In genomic region chr2:134019871-134020270, GRCh38 we compare ENCODE assay signal across 17 cellular contexts.
A peak's percentile ranks its signal among the peaks of the same experiment; 100 is the strongest.
DNase-seq lines count a peak whose midpoint lies in the region; ATAC-seq and TF ChIP-seq lines count a peak whose summit lies in the region.
"Had no signal": no experiment of that assay in that cellular context is flagged by ENCODE, and none has a peak within 500 bp of the region (broad histone marks: within the 10 kb centered on the region; RNA-seq: fewer than 3 reads in every experiment).

No MANE protein-coding gene starts in this region.

- no TSS peak for BruUV-seq in IMR-90 (replicated peaks; lab: Mats Ljungman, UMichigan)

- dilution Hi-C loops in IMR-90 (cut with HindIII; ENCODE audit: low sequenced_read_pairs, unreplicated experiment) = no loop called here

- no peaks in the 10 kb centered on the region for H3K9me3 ChIP-seq in BLaER1 treated with 17β-estradiol and CSF1 and Interleukin-3, amounts not matched to agents 10 nM and 100 nM (replicated peaks in 1 of 11)
- H3K9me3 ChIP-seq in IMR-90 (ENCODE audit: control insufficient read depth, insufficient read depth, low read length) = no peaks in the 10 kb centered on the region

- no peak overlapping the region for H2BK5ac ChIP-seq in IMR-90 (ENCODE audit: low read depth, low read length, poor library complexity, severe bottlenecking)

- intact Hi-C loops in activated CD4-positive, alpha-beta T cell treated with anti-CD3 and anti-CD28 coated beads, Interleukin-2, amount 10 ng/mL, durations not matched to agents 24 days and 14 days (cut with micrococcal nuclease) = no loop called here
- intact Hi-C loops in activated CD4-positive, alpha-beta T cell treated with anti-CD3 and anti-CD28 coated beads for 36 hours (cut with DNase I, micrococcal nuclease) = no loop called here
- intact Hi-C loops in IMR-90 (cut with micrococcal nuclease) = loop anchor here (5.0 kb wide), 1 partner anchor 227 kb away; no protein-coding TSS in a partner anchor

- no peak overlapping the region for H2AK5ac ChIP-seq in IMR-90 (ENCODE audit: low read depth, low read length)

- H4K20me1 ChIP-seq in BLaER1 treated with 17β-estradiol and CSF1 and Interleukin-3, amounts not matched to agents 10 nM and 100 nM = no peaks in the 10 kb centered on the region; a peak in 1 of 22 replicates
- no peaks in the 10 kb centered on the region for H4K20me1 ChIP-seq in IMR-90 (ENCODE audit: insufficient read depth, low read length)

- no CpG with 5 or more reads among the region's 2 CpGs for WGBS in IMR-90 (ENCODE audit: extremely low coverage in 2 of 2, insufficient read length in 1 of 2), 2 experiments

- H3K14ac ChIP-seq in IMR-90 (replicated peaks; ENCODE audit: low read depth, low read length) = 0 out of 2 replicates have a peak overlapping the region, but pooled peaks have one; percentile 6

- no peak for TF ChIP-seq CTCF in IMR-90 (conservative IDR thresholded peaks at IDR 0.05; ENCODE audit: low read depth, low read length)
- no peak for TF ChIP-seq CTCF in type B pancreatic cell (conservative IDR thresholded peaks at IDR 0.05)

- CTCF ChIA-PET in activated CD4-positive, alpha-beta T cell treated with anti-CD3 and anti-CD28 coated beads for 36 hours (lab: Charles Lee) = no interaction called here
- CTCF ChIA-PET in IMR-90 (lab: Yijun Ruan, JAX) = no interaction called here

- peak overlapping the region; percentile 51; the same call in 1 of the 2 replicates for H3K18ac ChIP-seq in IMR-90 (ENCODE audit: low read depth, low read length)

- H3K4me1 ChIP-seq in BLaER1 treated with 17β-estradiol and CSF1 and Interleukin-3, amounts not matched to agents 10 nM and 100 nM = peaks cover 21 to 30% (median 23%) of the 10 kb centered on the region in 10 experiments
- peaks cover 10% of the 10 kb centered on the region for H3K4me1 ChIP-seq in IMR-90 (ENCODE audit: control insufficient read depth, insufficient read depth, low read length)

- in situ Hi-C loops in IMR-90 (cut with MboI; ENCODE audit: low sequenced_read_pairs) = no loop called here

- ATAC-seq in activated CD4-positive, alpha-beta T cell treated with anti-CD3 and anti-CD28 coated beads for 36 hours = no peak
- ATAC-seq in IMR-90 (ENCODE audit: low read depth) (no peak), memory B cell (ENCODE audit: low read depth) (no peak)
- ATAC-seq: K562 had no signal

- H3K27ac ChIP-seq in BLaER1 treated with 17β-estradiol and CSF1 and Interleukin-3, amounts not matched to agents 10 nM and 100 nM = no peak overlapping the region
- no peak overlapping the region for H3K27ac ChIP-seq in IMR-90 (ENCODE audit: insufficient read depth, low read length)
- H3K27ac ChIP-seq: HL-60 had no signal

- H3K9me3 Mint-ChIP-seq in activated CD4-positive, alpha-beta T cell treated with anti-CD3 and anti-CD28 coated beads, Interleukin-2, amount 10 ng/mL, durations not matched to agents 24 days and 14 days = no peaks in the 10 kb centered on the region
- H3K9me3 Mint-ChIP-seq in activated CD4-positive, alpha-beta T cell treated with anti-CD3 and anti-CD28 coated beads for 36 hours (ENCODE audit: low read depth) = no peaks in the 10 kb centered on the region
- no peaks in the 10 kb centered on the region for H3K9me3 Mint-ChIP-seq in memory B cell
- H3K9me3 Mint-ChIP-seq in type B pancreatic cell = no peaks in the 10 kb centered on the region
- H3K9me3 Mint-ChIP-seq: CD4-positive, alpha-beta memory T cell; HFFc6 had no signal

- no peak overlapping the region for H2BK120ac ChIP-seq in IMR-90 (ENCODE audit: low read depth, low read length)

- POLR2A ChIA-PET in activated CD4-positive, alpha-beta T cell treated with anti-CD3 and anti-CD28 coated beads for 36 hours (lab: Charles Lee) = no interaction called here
- POLR2A ChIA-PET in IMR-90 (lab: Charles Lee; ENCODE audit: unreplicated experiment) = no interaction called here

- H4K8ac ChIP-seq in IMR-90 (ENCODE audit: low read depth in 2 of 2, low read length in 2 of 2) = no peak overlapping the region

- H3K4me3 ChIP-seq in BLaER1 treated with 17β-estradiol and CSF1 and Interleukin-3, amounts not matched to agents 10 nM and 100 nM = no peak overlapping the region
- H3K4me3 ChIP-seq in IMR-90 (ENCODE audit: insufficient read depth, low read depth, low read length) = no peak overlapping the region
- H3K4me3 ChIP-seq: GM12878, K562 had no signal

- H3K27ac Mint-ChIP-seq in activated CD4-positive, alpha-beta T cell treated with anti-CD3 and anti-CD28 coated beads, Interleukin-2, amount 10 ng/mL, durations not matched to agents 24 days and 14 days = no peak overlapping the region
- H3K27ac Mint-ChIP-seq in activated CD4-positive, alpha-beta T cell treated with anti-CD3 and anti-CD28 coated beads for 36 hours = no peak overlapping the region
- H3K27ac Mint-ChIP-seq in memory B cell (no peak overlapping the region), type B pancreatic cell (no peak overlapping the region)
- H3K27ac Mint-ChIP-seq: CD4-positive, alpha-beta memory T cell; HFFc6 had no signal

- no peak overlapping the region for H3K56ac ChIP-seq in IMR-90 (ENCODE audit: extremely low read depth, insufficient read depth, low read length)

- H3K23ac ChIP-seq in IMR-90 (ENCODE audit: low read depth, low read length) = no peak overlapping the region

- H2BK15ac ChIP-seq in IMR-90 (ENCODE audit: low read depth, low read length) = 0 out of 3 replicates have a peak overlapping the region, but pooled peaks have one; percentile 15

- DNase-seq in activated CD4-positive, alpha-beta T cell treated with anti-CD3 and anti-CD28 coated beads, Interleukin-2, amount 10 ng/mL, durations not matched to agents 24 days and 14 days = peak; percentile 31
- no peak for DNase-seq in activated CD4-positive, alpha-beta T cell treated with anti-CD3 and anti-CD28 coated beads for 36 hours
- DNase-seq in IMR-90 (no peak), memory B cell (ENCODE audit: low spot score in 2 of 2) (no peak), type B pancreatic cell (ENCODE audit: extremely low spot score, unreplicated experiment) (no peak)
- DNase-seq in stimulated activated CD4-positive, alpha-beta T cell treated with anti-CD3 and anti-CD28 coated beads, Interleukin-1b, Interleukin-23, amount 100 ng/mL, for 48 hours = no peak
- DNase-seq: 8988T, AML-193, C1 segment of cervical spinal cord, DMS79, HCEC 1CT, HFFc6 had no signal

- H3K79me1 ChIP-seq in IMR-90 (ENCODE audit: low read depth in 1 of 2, low read length in 2 of 2) = no peaks in the 10 kb centered on the region

- no peak for TF ChIP-seq POLR2A in IMR-90 (IDR thresholded peaks at IDR 0.05; ENCODE audit: low read depth, low read length)

- H3K27me3 ChIP-seq in BLaER1 treated with 17β-estradiol and CSF1 and Interleukin-3, amounts not matched to agents 10 nM and 100 nM = peaks cover 0 to 56% (median 0%) of the 10 kb centered on the region in 11 experiments; a peak in 7 of 22 replicates
- no peaks in the 10 kb centered on the region for H3K27me3 ChIP-seq in IMR-90 (ENCODE audit: control insufficient read depth, insufficient read depth, low read length)

- peaks cover 3% of the 10 kb centered on the region for H3K27me3 Mint-ChIP-seq in activated CD4-positive, alpha-beta T cell treated with anti-CD3 and anti-CD28 coated beads, Interleukin-2, amount 10 ng/mL, durations not matched to agents 24 days and 14 days
- peaks cover 6% of the 10 kb centered on the region for H3K27me3 Mint-ChIP-seq in activated CD4-positive, alpha-beta T cell treated with anti-CD3 and anti-CD28 coated beads for 36 hours
- H3K27me3 Mint-ChIP-seq in memory B cell (no peaks in the 10 kb centered on the region), type B pancreatic cell (peaks cover 3% of the 10 kb centered on the region)

- H3K9ac ChIP-seq in BLaER1 treated with 17β-estradiol and CSF1 and Interleukin-3, amounts not matched to agents 10 nM and 100 nM = no peak overlapping the region
- no peak overlapping the region for H3K9ac ChIP-seq in IMR-90 (ENCODE audit: low read depth, low read length)

- no peak overlapping the region for H2AK9ac ChIP-seq in IMR-90 (replicated peaks; ENCODE audit: low read depth, low read length, poor library complexity)

- no peak for TF ChIP-seq RAD21 in IMR-90 (IDR thresholded peaks at IDR 0.05; ENCODE audit: low read length)

- peaks cover 6% of the 10 kb centered on the region; the same call in 1 of the 2 replicates for H3K9me1 ChIP-seq in IMR-90 (ENCODE audit: insufficient read depth, low read length)

- no peak overlapping the region for H2AFZ ChIP-seq in IMR-90 (replicated peaks; ENCODE audit: low read length, poor library complexity)

- no peak overlapping the region; the same call in 1 of the 2 replicates for H2BK20ac ChIP-seq in IMR-90 (ENCODE audit: low read depth, low read length)

- H3K4me1 Mint-ChIP-seq in activated CD4-positive, alpha-beta T cell treated with anti-CD3 and anti-CD28 coated beads, Interleukin-2, amount 10 ng/mL, durations not matched to agents 24 days and 14 days = peaks cover 4% of the 10 kb centered on the region
- H3K4me1 Mint-ChIP-seq in activated CD4-positive, alpha-beta T cell treated with anti-CD3 and anti-CD28 coated beads for 36 hours = peaks cover 12% of the 10 kb centered on the region
- H3K4me1 Mint-ChIP-seq in memory B cell = peaks cover 24% of the 10 kb centered on the region
- H3K4me1 Mint-ChIP-seq in type B pancreatic cell (ENCODE audit: unreplicated experiment) = no peaks in the 10 kb centered on the region

- no peak overlapping the region for H4K91ac ChIP-seq in IMR-90 (ENCODE audit: insufficient read depth, low read depth, low read length)

- H3K4me3 Mint-ChIP-seq in activated CD4-positive, alpha-beta T cell treated with anti-CD3 and anti-CD28 coated beads, Interleukin-2, amount 10 ng/mL, durations not matched to agents 24 days and 14 days = no peak overlapping the region
- no peak overlapping the region for H3K4me3 Mint-ChIP-seq in activated CD4-positive, alpha-beta T cell treated with anti-CD3 and anti-CD28 coated beads for 36 hours
- peak overlapping the region; percentile 27 for H3K4me3 Mint-ChIP-seq in memory B cell
- no peak overlapping the region for H3K4me3 Mint-ChIP-seq in type B pancreatic cell
- H3K4me3 Mint-ChIP-seq: HFFc6 had no signal

- H4K5ac ChIP-seq in IMR-90 (ENCODE audit: low read depth, low read length) = peak overlapping the region; percentile 17; the same call in 1 of the 2 replicates

- no peaks in the 10 kb centered on the region for H3K36me3 ChIP-seq in BLaER1 treated with 17β-estradiol and CSF1 and Interleukin-3, amounts not matched to agents 10 nM and 100 nM
- no peaks in the 10 kb centered on the region for H3K36me3 ChIP-seq in IMR-90 (ENCODE audit: control insufficient read depth, insufficient read depth, low read length)

- H3K4me2 ChIP-seq in BLaER1 treated with 17β-estradiol and CSF1 and Interleukin-3, amounts not matched to agents 10 nM and 100 nM = peak overlapping the region in 8 of 11 experiments; percentile 47 to 66 (median 61); a peak in 11 of 22 replicates
- H3K4me2 ChIP-seq in IMR-90 (ENCODE audit: low read depth, low read length) = no peak overlapping the region

- H3K36me3 Mint-ChIP-seq in activated CD4-positive, alpha-beta T cell treated with anti-CD3 and anti-CD28 coated beads, Interleukin-2, amount 10 ng/mL, durations not matched to agents 24 days and 14 days (ENCODE audit: low read depth) = no peaks in the 10 kb centered on the region
- no peaks in the 10 kb centered on the region for H3K36me3 Mint-ChIP-seq in activated CD4-positive, alpha-beta T cell treated with anti-CD3 and anti-CD28 coated beads for 36 hours (ENCODE audit: low read depth)
- no peaks in the 10 kb centered on the region for H3K36me3 Mint-ChIP-seq in memory B cell
- no peaks in the 10 kb centered on the region for H3K36me3 Mint-ChIP-seq in type B pancreatic cell
- H3K36me3 Mint-ChIP-seq: CD4-positive, alpha-beta memory T cell had no signal

- H3K4ac ChIP-seq in IMR-90 (ENCODE audit: low read depth, low read length) = no peak overlapping the region
